In genomic region chr4:152304220-152304619, GRCh38 we compare ENCODE assay signal across 11 cellular contexts.
DNase-seq lines count a peak whose midpoint lies in the region; ATAC-seq and TF ChIP-seq lines count a peak whose summit lies in the region.
"Had no signal": no experiment of that assay in that cellular context is flagged by ENCODE, and none has a peak within 500 bp of the region (broad histone marks: within the 10 kb centered on the region; RNA-seq: fewer than 3 reads in every experiment).

No MANE protein-coding gene starts in this region.

- no peaks in the 10 kb centered on the region for H3K27me3 ChIP-seq in testis
- H3K27me3 ChIP-seq: transverse colon had no signal

- intact Hi-C loops in testis (cut with DNase I; ENCODE audit: low total_unique reads) = no loop called here

- H3K36me3 ChIP-seq in testis (ENCODE audit: low read depth, missing control alignments) = no peaks in the 10 kb centered on the region
- H3K36me3 ChIP-seq: transverse colon had no signal

- no peak for TF ChIP-seq POLR2A in testis (IDR thresholded peaks at IDR 0.05)

- peak; percentile 86 for ATAC-seq in HG02678 (IDR thresholded peaks at IDR 0.05; ENCODE audit: unreplicated experiment)

- DNase-seq in DMS153 (lab: John Stamatoyannopoulos, UW) = peak; percentile 52
- no peak for DNase-seq in DMS153 treated with DMSO at 0.1 percent for 48 hours (lab: John Stamatoyannopoulos, UW; ENCODE audit: unreplicated experiment)
- DNase-seq in M059J (ENCODE audit: low read depth) = peak; percentile 83
- DNase-seq in skeletal muscle cell (ENCODE audit: low read depth) = peak; percentile 55
- no peak for DNase-seq in NCI-H526 treated with DMSO at 0.1 percent for 48 hours (lab: John Stamatoyannopoulos, UW)
- no peak for DNase-seq in NCI-H1092 treated with DMSO at 0.1 percent for 48 hours (lab: John Stamatoyannopoulos, UW)
- DNase-seq in testis = no peak
- DNase-seq: activated CD4-positive, alpha-beta T cell treated with anti-CD3 and anti-CD28 coated beads, Interleukin-2, amount 10 ng/mL, durations not matched to agents 7 days and 5 days; transverse colon had no signal

- 79 to 82% methylated on average over 5 of the region's 5 CpGs for WGBS in testis, 2 donors

- no peaks in the 10 kb centered on the region for H3K9me3 ChIP-seq in testis
- H3K9me3 ChIP-seq: transverse colon had no signal

- H3K4me1 ChIP-seq in testis = no peaks in the 10 kb centered on the region
- H3K4me1 ChIP-seq: transverse colon had no signal

- no peak overlapping the region for H3K27ac ChIP-seq in testis
- H3K27ac ChIP-seq: 22Rv1, transverse colon had no signal

- no peak for TF ChIP-seq CTCF in testis (IDR thresholded peaks at IDR 0.05)

- H3K4me3 ChIP-seq in skeletal muscle cell (ENCODE audit: low read depth, low read length) (no peak overlapping the region), testis (no peak overlapping the region)
- H3K4me3 ChIP-seq: transverse colon had no signal

Comparison
In these comparisons a context has a peak if more than half of its experiments do, and no peak if none do; other contexts are left out.
1. DNase-seq: peak in DMS153 (single experiment), M059J (single experiment) and skeletal muscle cell (single experiment); none in DMS153 treated with DMSO at 0.1 percent for 48 hours (single experiment), NCI-H526 treated with DMSO at 0.1 percent for 48 hours (single experiment), NCI-H1092 treated with DMSO at 0.1 percent for 48 hours (single experiment) and testis (single experiment).